In the genomic region with DNA sequence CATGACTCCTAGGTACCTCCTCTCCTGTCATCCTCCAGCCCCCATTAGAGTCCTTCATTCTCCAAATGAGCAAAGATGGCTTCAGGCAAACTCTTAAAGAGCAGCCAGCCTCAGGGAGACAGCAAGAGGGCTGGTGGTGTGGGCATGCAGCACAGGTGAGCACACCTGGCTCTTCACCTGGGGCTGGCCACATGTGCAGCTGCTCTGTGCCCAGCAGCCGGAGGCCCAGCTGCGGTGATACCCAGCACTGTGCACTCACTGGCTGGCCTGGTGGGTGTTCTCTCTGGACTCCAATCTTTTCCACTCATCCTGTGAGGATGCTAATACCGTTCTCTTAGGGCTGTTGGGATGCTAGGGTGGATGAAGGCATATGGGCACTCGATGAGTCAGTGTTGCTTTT, we compare ENCODE assay signal across 22 cellular contexts.
"Had no signal": no experiment of that assay in that cellular context is flagged by ENCODE, and none has a peak within 500 bp of the region (broad histone marks: within the 10 kb centered on the region; RNA-seq: fewer than 3 reads in every experiment).

No MANE protein-coding gene starts in this region.

- H3K27ac Mint-ChIP-seq: activated CD4-positive, alpha-beta memory T cell treated with anti-CD3 and anti-CD28 coated beads, Interleukin-2, amount 10 ng/mL, durations not matched to agents 7 days and 5 days; activated CD4-positive, alpha-beta T cell treated with anti-CD3 and anti-CD28 coated beads for 36 hours; activated CD8-positive, alpha-beta memory T cell treated with anti-CD3 and anti-CD28 coated beads, Interleukin-2, amount 10 ng/mL, durations not matched to agents 7 days and 5 days; activated naive CD8-positive, alpha-beta T cell treated with anti-CD3 and anti-CD28 coated beads for 36 hours; natural killer cell; T-helper 2 cell treated with Interferon-gamma antibody and Interleukin-4, amounts not matched to agents 5 μg/mL and 100 μg/mL, for 36 hours had no signal

- H3K4me1 Mint-ChIP-seq: activated CD4-positive, alpha-beta memory T cell treated with anti-CD3 and anti-CD28 coated beads, Interleukin-2, amount 10 ng/mL, durations not matched to agents 7 days and 5 days; activated CD4-positive, alpha-beta T cell treated with anti-CD3 and anti-CD28 coated beads for 36 hours; activated CD8-positive, alpha-beta memory T cell treated with anti-CD3 and anti-CD28 coated beads, Interleukin-2, amount 10 ng/mL, durations not matched to agents 7 days and 5 days; activated naive CD8-positive, alpha-beta T cell treated with anti-CD3 and anti-CD28 coated beads for 36 hours; activated T-helper 17 cell treated with anti-CD3 and anti-CD28 coated beads, Interleukin-2, amount 50 U/mL, for 72 hours; natural killer cell; WTC11 had no signal

- H2AFZ ChIP-seq: parathyroid adenoma had no signal

- H3K27me3 ChIP-seq: dorsolateral prefrontal cortex, neutrophil, spleen had no signal

- H3K4me3 ChIP-seq: dorsolateral prefrontal cortex, lung, spleen had no signal

- H3K9me3 Mint-ChIP-seq: activated CD4-positive, alpha-beta memory T cell treated with anti-CD3 and anti-CD28 coated beads, Interleukin-2, amount 10 ng/mL, durations not matched to agents 7 days and 5 days; activated naive CD8-positive, alpha-beta T cell treated with anti-CD3 and anti-CD28 coated beads for 36 hours; activated T-helper 17 cell treated with anti-CD3 and anti-CD28 coated beads, Interleukin-2, amount 50 U/mL, for 72 hours; brain; natural killer cell; T-helper 2 cell treated with Interferon-gamma antibody and Interleukin-4, amounts not matched to agents 5 μg/mL and 100 μg/mL, for 36 hours; WTC11 had no signal

- H3K36me3 ChIP-seq: neutrophil, spleen had no signal

- ATAC-seq: activated CD4-positive, alpha-beta T cell treated with anti-CD3 and anti-CD28 coated beads for 36 hours; activated CD8-positive, alpha-beta memory T cell treated with anti-CD3 and anti-CD28 coated beads, Interleukin-2, amount 10 ng/mL, durations not matched to agents 7 days and 5 days; activated T-helper 17 cell treated with anti-CD3 and anti-CD28 coated beads, Interleukin-2, amount 50 U/mL, for 72 hours; left colon; natural killer cell; WTC11 had no signal

- H3K27me3 Mint-ChIP-seq: activated CD4-positive, alpha-beta memory T cell treated with anti-CD3 and anti-CD28 coated beads, Interleukin-2, amount 10 ng/mL, durations not matched to agents 7 days and 5 days; activated CD4-positive, alpha-beta T cell treated with anti-CD3 and anti-CD28 coated beads for 36 hours; activated CD8-positive, alpha-beta memory T cell treated with anti-CD3 and anti-CD28 coated beads, Interleukin-2, amount 10 ng/mL, durations not matched to agents 7 days and 5 days; activated naive CD8-positive, alpha-beta T cell treated with anti-CD3 and anti-CD28 coated beads for 36 hours; activated T-helper 17 cell treated with anti-CD3 and anti-CD28 coated beads, Interleukin-2, amount 50 U/mL, for 72 hours had no signal

- H3K4me1 ChIP-seq: parathyroid adenoma had no signal

- H3K27ac ChIP-seq: epithelial cell of prostate, neutrophil, parathyroid adenoma had no signal

- H3K36me3 Mint-ChIP-seq: activated CD8-positive, alpha-beta memory T cell treated with anti-CD3 and anti-CD28 coated beads, Interleukin-2, amount 10 ng/mL, durations not matched to agents 7 days and 5 days; activated naive CD8-positive, alpha-beta T cell treated with anti-CD3 and anti-CD28 coated beads for 36 hours; brain; natural killer cell; WTC11 had no signal

- H3K9ac ChIP-seq: parathyroid adenoma had no signal

- H3K9me3 ChIP-seq: neutrophil, spleen had no signal

- H3K79me2 ChIP-seq: parathyroid adenoma had no signal

- DNase-seq: activated CD4-positive, alpha-beta memory T cell treated with anti-CD3 and anti-CD28 coated beads, Interleukin-2, amount 10 ng/mL, durations not matched to agents 7 days and 5 days; activated CD4-positive, alpha-beta T cell treated with anti-CD3 and anti-CD28 coated beads for 36 hours; activated CD8-positive, alpha-beta memory T cell treated with anti-CD3 and anti-CD28 coated beads, Interleukin-2, amount 10 ng/mL, durations not matched to agents 7 days and 5 days; activated naive CD4-positive, alpha-beta T cell; activated naive CD8-positive, alpha-beta T cell treated with anti-CD3 and anti-CD28 coated beads for 36 hours; amygdala; foreskin fibroblast; hippocampal formation; natural killer cell; spleen; stimulated activated CD4-positive, alpha-beta T cell treated with anti-CD3 and anti-CD28 coated beads, Interleukin-4, amount 100 ng/mL, for 4 hours; stimulated activated naive CD4-positive, alpha-beta T cell had no signal

- H3K4me3 Mint-ChIP-seq: activated CD4-positive, alpha-beta memory T cell treated with anti-CD3 and anti-CD28 coated beads, Interleukin-2, amount 10 ng/mL, durations not matched to agents 7 days and 5 days; activated CD4-positive, alpha-beta T cell treated with anti-CD3 and anti-CD28 coated beads for 36 hours; activated CD8-positive, alpha-beta memory T cell treated with anti-CD3 and anti-CD28 coated beads, Interleukin-2, amount 10 ng/mL, durations not matched to agents 7 days and 5 days; activated naive CD8-positive, alpha-beta T cell treated with anti-CD3 and anti-CD28 coated beads for 36 hours; activated T-helper 17 cell treated with anti-CD3 and anti-CD28 coated beads, Interleukin-2, amount 50 U/mL, for 72 hours; brain; natural killer cell; T-helper 2 cell treated with Interferon-gamma antibody and Interleukin-4, amounts not matched to agents 5 μg/mL and 100 μg/mL, for 36 hours; WTC11 had no signal
